ENCODE assay signal across 8 cellular contexts in genomic region chr12:38921025-38921677, GRCh38. TPM values are rescaled to one million over a fixed set of nuclear protein-coding genes. Genes with fewer than 3 reads are reported as not detected.
DNase-seq lines count a peak whose midpoint lies in the region; ATAC-seq and TF ChIP-seq lines count a peak whose summit lies in the region.

No MANE protein-coding gene starts in this region.

- intact Hi-C loops in activated CD4-positive, alpha-beta T cell treated with anti-CD3 and anti-CD28 coated beads, Interleukin-2, amount 10 ng/mL, durations not matched to agents 24 days and 14 days (cut with micrococcal nuclease) = loop anchor here (1.0 to 2.0 kb wide), 2 partner anchors 182 to 352 kb away; no protein-coding TSS in a partner anchor

- DNase-seq in AG08396 (ENCODE audit: low spot score) (peak; percentile 18), NCI-H1694 (lab: John Stamatoyannopoulos, UW) (peak; percentile 8), glutamatergic neuron (peak; percentile 34), ecto neural progenitor cell (ENCODE audit: low spot score) (no peak)
- peak; percentile 76 for DNase-seq in activated CD4-positive, alpha-beta T cell treated with anti-CD3 and anti-CD28 coated beads, Interleukin-2, amount 10 ng/mL, durations not matched to agents 24 days and 14 days
- no peak for DNase-seq in stimulated activated effector memory CD8-positive, alpha-beta T cell treated with anti-CD3 and anti-CD28 coated beads, Interleukin-12 subunit alpha, Interleukin-12 subunit beta, amount 100 ng/mL, for 72 hours (ENCODE audit: low spot score in 2 of 2)

- peaks cover 4% of the 10 kb centered on the region for H3K27me3 Mint-ChIP-seq in activated CD4-positive, alpha-beta T cell treated with anti-CD3 and anti-CD28 coated beads, Interleukin-2, amount 10 ng/mL, durations not matched to agents 24 days and 14 days
- no peaks in the 10 kb centered on the region for H3K27me3 Mint-ChIP-seq in glutamatergic neuron (ENCODE audit: unreplicated experiment)

- no peaks in the 10 kb centered on the region for H3K36me3 Mint-ChIP-seq in activated CD4-positive, alpha-beta T cell treated with anti-CD3 and anti-CD28 coated beads, Interleukin-2, amount 10 ng/mL, durations not matched to agents 24 days and 14 days (ENCODE audit: low read depth)
- H3K36me3 Mint-ChIP-seq in glutamatergic neuron (ENCODE audit: unreplicated experiment) = no peaks in the 10 kb centered on the region
- H3K36me3 Mint-ChIP-seq in stimulated activated effector memory CD8-positive, alpha-beta T cell treated with anti-CD3 and anti-CD28 coated beads, Interleukin-12 subunit alpha, Interleukin-12 subunit beta, amount 100 ng/mL, for 72 hours = no peaks in the 10 kb centered on the region

- H3K9me3 Mint-ChIP-seq in activated CD4-positive, alpha-beta T cell treated with anti-CD3 and anti-CD28 coated beads, Interleukin-2, amount 10 ng/mL, durations not matched to agents 24 days and 14 days = no peaks in the 10 kb centered on the region
- H3K9me3 Mint-ChIP-seq in glutamatergic neuron (ENCODE audit: unreplicated experiment) = peaks cover 2% of the 10 kb centered on the region
- H3K9me3 Mint-ChIP-seq in stimulated activated effector memory CD8-positive, alpha-beta T cell treated with anti-CD3 and anti-CD28 coated beads, Interleukin-12 subunit alpha, Interleukin-12 subunit beta, amount 100 ng/mL, for 72 hours = peaks cover 2% of the 10 kb centered on the region

- no peaks in the 10 kb centered on the region for H3K4me1 Mint-ChIP-seq in activated CD4-positive, alpha-beta T cell treated with anti-CD3 and anti-CD28 coated beads, Interleukin-2, amount 10 ng/mL, durations not matched to agents 24 days and 14 days
- no peaks in the 10 kb centered on the region for H3K4me1 Mint-ChIP-seq in glutamatergic neuron (ENCODE audit: low read depth, unreplicated experiment)
- H3K4me1 Mint-ChIP-seq in stimulated activated effector memory CD8-positive, alpha-beta T cell treated with anti-CD3 and anti-CD28 coated beads, Interleukin-12 subunit alpha, Interleukin-12 subunit beta, amount 100 ng/mL, for 72 hours = no peaks in the 10 kb centered on the region

- peak; percentile 69 for TF ChIP-seq CTCF in glutamatergic neuron (IDR thresholded peaks at IDR 0.05; ENCODE audit: partially characterized antibody, unreplicated experiment)

- H3K27ac Mint-ChIP-seq in activated CD4-positive, alpha-beta T cell treated with anti-CD3 and anti-CD28 coated beads, Interleukin-2, amount 10 ng/mL, durations not matched to agents 24 days and 14 days = no peak overlapping the region
- no peak overlapping the region for H3K27ac Mint-ChIP-seq in glutamatergic neuron (ENCODE audit: unreplicated experiment)
- H3K27ac Mint-ChIP-seq in stimulated activated effector memory CD8-positive, alpha-beta T cell treated with anti-CD3 and anti-CD28 coated beads, Interleukin-12 subunit alpha, Interleukin-12 subunit beta, amount 100 ng/mL, for 72 hours = no peak overlapping the region

- no peak overlapping the region for H3K4me3 Mint-ChIP-seq in activated CD4-positive, alpha-beta T cell treated with anti-CD3 and anti-CD28 coated beads, Interleukin-2, amount 10 ng/mL, durations not matched to agents 24 days and 14 days
- no peak overlapping the region for H3K4me3 Mint-ChIP-seq in glutamatergic neuron (ENCODE audit: unreplicated experiment)
- no peak overlapping the region for H3K4me3 Mint-ChIP-seq in stimulated activated effector memory CD8-positive, alpha-beta T cell treated with anti-CD3 and anti-CD28 coated beads, Interleukin-12 subunit alpha, Interleukin-12 subunit beta, amount 100 ng/mL, for 72 hours

- ATAC-seq in GM18498 (IDR thresholded peaks at IDR 0.05; ENCODE audit: unreplicated experiment) (peak; percentile 95), HG02884 (IDR thresholded peaks at IDR 0.05; ENCODE audit: unreplicated experiment) (peak; percentile 95)
- ATAC-seq in stimulated activated effector memory CD8-positive, alpha-beta T cell treated with anti-CD3 and anti-CD28 coated beads, Interleukin-12 subunit alpha, Interleukin-12 subunit beta, amount 100 ng/mL, for 72 hours = peak; percentile 66

RNA-seq across cellular contexts. Expression of gene CPNE8, which starts 15.8 kb away (rescaled TPM):
- 5.5 and 9.8 TPM in 2 replicates for total RNA-seq in activated CD4-positive, alpha-beta T cell treated with anti-CD3 and anti-CD28 coated beads, Interleukin-2, amount 10 ng/mL, durations not matched to agents 24 days and 14 days
- 5.9 TPM for total RNA-seq in glutamatergic neuron (ENCODE audit: unreplicated experiment)

Comparison
In these comparisons a context has a peak if more than half of its experiments do, and no peak if none do; other contexts are left out.
1. DNase-seq: peak in AG08396 (single experiment), NCI-H1694 (single experiment), activated CD4-positive, alpha-beta T cell treated with anti-CD3 and anti-CD28 coated beads, Interleukin-2, amount 10 ng/mL, durations not matched to agents 24 days and 14 days (single experiment) and glutamatergic neuron (single experiment); none in stimulated activated effector memory CD8-positive, alpha-beta T cell treated with anti-CD3 and anti-CD28 coated beads, Interleukin-12 subunit alpha, Interleukin-12 subunit beta, amount 100 ng/mL, for 72 hours (0 of 2) and ecto neural progenitor cell (single experiment).
2. Peak in every context shown above with its lines, with median percentiles within 50 percentile points of each other: ATAC-seq.